ENCODE assay signal across 1 cellular context in genomic region chr11:84800755-84801346, GRCh38.
TF ChIP-seq lines count a peak whose summit lies in the region.

No MANE protein-coding gene starts in this region.

TF ChIP-seq in HCT116, 20 proteins besides CTCF, POLR2A, EP300 and RAD21 (continued from another document):
- TF ChIP-seq ZBTB33 (IDR thresholded peaks at IDR 0.05; ENCODE audit: extremely low read depth, insufficient replicate concordance, low read length) (no peak), EZH2phosphoT487 (IDR thresholded peaks at IDR 0.05; ENCODE audit: borderline replicate concordance) (no peak), POLR2AphosphoS5 (IDR thresholded peaks at IDR 0.05; ENCODE audit: low read depth, low read length) (no peak), FOSL1 (IDR thresholded peaks at IDR 0.05; ENCODE audit: low read depth) (no peak), ZNF274 (IDR thresholded peaks at IDR 0.05; ENCODE audit: low read depth, low read length) (no peak), CEBPB (IDR thresholded peaks at IDR 0.05; ENCODE audit: low read depth) (no peak), ZFX (IDR thresholded peaks at IDR 0.05) (no peak), CBX3 (IDR thresholded peaks at IDR 0.05; ENCODE audit: low read depth) (no peak), JUND (IDR thresholded peaks at IDR 0.05) (no peak), ELF1 (IDR thresholded peaks at IDR 0.05; ENCODE audit: borderline replicate concordance, low read depth) (no peak)
